8 cellular contexts compared by ENCODE assay signal in the genomic region with DNA sequence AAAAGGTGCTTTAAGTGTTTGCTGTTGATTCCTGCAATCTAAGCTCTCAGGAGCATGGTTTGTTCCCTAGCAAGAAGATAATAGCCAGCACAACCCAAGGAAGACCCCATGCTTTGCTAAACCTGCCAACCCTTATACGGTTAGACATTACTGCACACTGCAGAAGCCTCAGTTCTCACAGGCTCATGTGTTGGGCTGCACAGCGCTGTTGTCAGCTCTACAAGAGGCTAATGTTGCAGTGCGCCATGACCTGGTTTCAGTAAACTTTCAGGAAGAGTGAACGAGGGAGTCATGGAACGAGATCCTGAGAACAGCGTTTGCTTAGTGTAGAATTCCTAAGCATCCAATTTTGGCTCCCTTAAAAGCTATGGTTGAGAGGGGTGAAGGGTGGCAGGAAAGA.
DNase-seq lines count a peak whose midpoint lies in the region; ATAC-seq and TF ChIP-seq lines count a peak whose summit lies in the region.

No MANE protein-coding gene starts in this region.

- H3K36me3 Mint-ChIP-seq in activated CD4-positive, alpha-beta T cell treated with anti-CD3 and anti-CD28 coated beads for 36 hours (ENCODE audit: low read depth) = peaks cover 8% of the 10 kb centered on the region
- H3K36me3 Mint-ChIP-seq in Caco-2 (ENCODE audit: insufficient read depth, unreplicated experiment) = no peaks in the 10 kb centered on the region

- CTCF ChIA-PET in activated CD4-positive, alpha-beta T cell treated with anti-CD3 and anti-CD28 coated beads for 36 hours (lab: Charles Lee) = interaction anchor here (0.7 to 3.9 kb wide), 5 partner anchors 10 to 258 kb away, joined by 3 to 38 read pairs (median 4); no protein-coding TSS in a partner anchor
- CTCF ChIA-PET in Panc1 (lab: Charles Lee) = no interaction called here
- CTCF ChIA-PET in Caco-2 (lab: Charles Lee) = no interaction called here

- H3K36me3 ChIP-seq in Panc1 (ENCODE audit: control insufficient read depth, insufficient read depth, low read length) (no peaks in the 10 kb centered on the region), fibroblast of lung (ENCODE audit: control insufficient read depth, insufficient read depth, low read length) (no peaks in the 10 kb centered on the region), testis (ENCODE audit: low read depth, missing control alignments) (no peaks in the 10 kb centered on the region), Caco-2 (ENCODE audit: control insufficient read depth, insufficient read depth, low read length) (no peaks in the 10 kb centered on the region)

- no peaks in the 10 kb centered on the region; the same call in 1 of the 2 replicates for H3K9me3 ChIP-seq in Panc1 (ENCODE audit: control insufficient read depth, insufficient read depth, low read depth, low read length)
- no peaks in the 10 kb centered on the region for H3K9me3 ChIP-seq in fibroblast of lung (ENCODE audit: control insufficient read depth, insufficient read depth, low read depth, low read length)
- no peaks in the 10 kb centered on the region for H3K9me3 ChIP-seq in testis
- no peaks in the 10 kb centered on the region for H3K9me3 ChIP-seq in Caco-2

- intact Hi-C loops in activated CD4-positive, alpha-beta T cell treated with anti-CD3 and anti-CD28 coated beads for 36 hours (cut with DNase I, micrococcal nuclease) = loop anchor here (1.0 to 5.0 kb wide), 6 partner anchors 181 to 834 kb away; no protein-coding TSS in a partner anchor
- intact Hi-C loops in Panc1 (cut with micrococcal nuclease; ENCODE audit: unreplicated experiment) = no loop called here
- intact Hi-C loops in testis (cut with DNase I; ENCODE audit: low total_unique reads) = no loop called here
- intact Hi-C loops in Caco-2 (cut with micrococcal nuclease; ENCODE audit: unreplicated experiment) = loop anchor here (10.0 kb wide), 1 partner anchor 523 kb away; a partner anchor contains a TSS

- 55 to 63% methylated on average over 6 of the region's 6 CpGs for WGBS in testis, 2 donors

- DNase-seq in activated CD4-positive, alpha-beta T cell treated with anti-CD3 and anti-CD28 coated beads for 36 hours = no peak
- no peak for DNase-seq in activated CD4-positive, alpha-beta T cell treated with anti-CD3 and anti-CD28 coated beads, Interleukin-2, amount 50 U/mL, for 4 hours
- no peak for DNase-seq in Panc1 (ENCODE audit: low read depth, low spot score)
- peak; percentile 38 to 78 for DNase-seq in fibroblast of lung (ENCODE audit: low read depth in 2 of 2)
- no peak for DNase-seq in testis
- no peak for DNase-seq in Caco-2
- DNase-seq in foreskin fibroblast = no peak

- H3K27ac ChIP-seq in Panc1 (ENCODE audit: low read length) = 0 out of 2 replicates have a peak overlapping the region, but pooled peaks have one; percentile 70
- peak overlapping the region; percentile 99 for H3K27ac ChIP-seq in fibroblast of lung (ENCODE audit: insufficient read depth, low read length)
- peak overlapping the region; percentile 69 to 82 for H3K27ac ChIP-seq in testis

- no peak overlapping the region for H2AFZ ChIP-seq in fibroblast of lung (ENCODE audit: low read length)

- H3K4me1 Mint-ChIP-seq in activated CD4-positive, alpha-beta T cell treated with anti-CD3 and anti-CD28 coated beads for 36 hours = peaks cover 69% of the 10 kb centered on the region
- peaks cover 6% of the 10 kb centered on the region for H3K4me1 Mint-ChIP-seq in Caco-2 (ENCODE audit: low read depth, unreplicated experiment)

- H3K9me3 Mint-ChIP-seq in activated CD4-positive, alpha-beta T cell treated with anti-CD3 and anti-CD28 coated beads for 36 hours (ENCODE audit: low read depth) = peaks cover 1% of the 10 kb centered on the region
- no peaks in the 10 kb centered on the region for H3K9me3 Mint-ChIP-seq in Caco-2 (ENCODE audit: unreplicated experiment)

- peak overlapping the region; percentile 70 for H3K4me3 Mint-ChIP-seq in activated CD4-positive, alpha-beta T cell treated with anti-CD3 and anti-CD28 coated beads for 36 hours
- no peak overlapping the region for H3K4me3 Mint-ChIP-seq in Caco-2 (ENCODE audit: unreplicated experiment)

- H4K20me1 ChIP-seq in fibroblast of lung (ENCODE audit: control insufficient read depth, extremely low read depth, insufficient read depth, low read length) = no peaks in the 10 kb centered on the region

- H3K27me3 Mint-ChIP-seq in activated CD4-positive, alpha-beta T cell treated with anti-CD3 and anti-CD28 coated beads for 36 hours = no peaks in the 10 kb centered on the region
- no peaks in the 10 kb centered on the region for H3K27me3 Mint-ChIP-seq in Caco-2 (ENCODE audit: insufficient read depth, unreplicated experiment)

- no peak for TF ChIP-seq POLR2A in testis (IDR thresholded peaks at IDR 0.05)

- TF ChIP-seq CTCF in Panc1 (IDR thresholded peaks at IDR 0.05) (no peak), fibroblast of lung (conservative IDR thresholded peaks at IDR 0.05 in 1 of 2, IDR thresholded peaks at IDR 0.05 in 1 of 2; ENCODE audit: low read depth in 1 of 2, low read length in 2 of 2) (no peak), testis (IDR thresholded peaks at IDR 0.05) (no peak), Caco-2 (IDR thresholded peaks at IDR 0.05; ENCODE audit: insufficient read depth in 1 of 2, low read depth in 1 of 2, low read length in 1 of 2, severe bottlenecking in 1 of 2, unreplicated experiment in 1 of 2) (no peak), foreskin fibroblast (IDR thresholded peaks at IDR 0.05; ENCODE audit: low read depth, low read length) (no peak)

- H3K27ac Mint-ChIP-seq in activated CD4-positive, alpha-beta T cell treated with anti-CD3 and anti-CD28 coated beads for 36 hours = peak overlapping the region; percentile 97
- no peak overlapping the region for H3K27ac Mint-ChIP-seq in Caco-2 (ENCODE audit: unreplicated experiment)

- H3K79me2 ChIP-seq in fibroblast of lung (ENCODE audit: control insufficient read depth, insufficient read depth, low read length) = no peaks in the 10 kb centered on the region

- peak; percentile 18 for ATAC-seq in activated CD4-positive, alpha-beta T cell treated with anti-CD3 and anti-CD28 coated beads for 36 hours
- ATAC-seq in Panc1 (peak; percentile 70), GM19455 (IDR thresholded peaks at IDR 0.05; ENCODE audit: unreplicated experiment) (no peak)

- H3K4me2 ChIP-seq in fibroblast of lung (ENCODE audit: extremely low read depth, insufficient read depth, low read length) = peak overlapping the region; percentile 3

- BruUV-seq in Panc1 (replicated peaks; lab: Mats Ljungman, UMichigan) (no TSS peak), Caco-2 (replicated peaks; lab: Mats Ljungman, UMichigan) (no TSS peak)

- H3K27me3 ChIP-seq in Panc1 (ENCODE audit: control insufficient read depth, insufficient read depth, low read length) (no peaks in the 10 kb centered on the region), fibroblast of lung (ENCODE audit: control insufficient read depth, insufficient read depth, low read length) (no peaks in the 10 kb centered on the region), testis (no peaks in the 10 kb centered on the region), Caco-2 (replicated peaks; ENCODE audit: control insufficient read depth, insufficient read depth, low read length) (no peaks in the 10 kb centered on the region)

- peaks cover 12% of the 10 kb centered on the region; the same call in 1 of the 2 replicates for H3K4me1 ChIP-seq in Panc1 (ENCODE audit: control insufficient read depth, insufficient read depth, low read length)
- peaks cover 20% of the 10 kb centered on the region for H3K4me1 ChIP-seq in fibroblast of lung (ENCODE audit: control insufficient read depth, extremely low read depth, insufficient read depth, low read length)
- peaks cover 15% of the 10 kb centered on the region for H3K4me1 ChIP-seq in testis
- peaks cover 35% of the 10 kb centered on the region for H3K4me1 ChIP-seq in Caco-2

- in situ Hi-C loops in Panc1 (cut with HindIII; ENCODE audit: low pct_unique_long_range_greater_than_20kb, low sequenced_read_pairs) = no loop called here

- H3K9ac ChIP-seq in fibroblast of lung (ENCODE audit: insufficient read depth, low read length) = no peak overlapping the region

- POLR2A ChIA-PET in activated CD4-positive, alpha-beta T cell treated with anti-CD3 and anti-CD28 coated beads for 36 hours (lab: Charles Lee) = no interaction called here
- POLR2A ChIA-PET in Panc1 (lab: Charles Lee) = no interaction called here
- POLR2A ChIA-PET in Caco-2 (lab: Charles Lee) = no interaction called here

- H3K4me3 ChIP-seq in Panc1 (ENCODE audit: low read depth in 2 of 2, low read length in 2 of 2) = no peak overlapping the region
- H3K4me3 ChIP-seq in fibroblast of lung (replicated peaks in 1 of 4; ENCODE audit: control extremely low read depth in 1 of 4, insufficient read depth in 1 of 4, low read depth in 3 of 4, low read length in 4 of 4) = peak overlapping the region in 1 of 4 experiments; percentile 17
- H3K4me3 ChIP-seq in testis = no peak overlapping the region
- no peak overlapping the region for H3K4me3 ChIP-seq in Caco-2 (ENCODE audit: low read depth, low read length)
- H3K4me3 ChIP-seq in foreskin fibroblast (ENCODE audit: low read depth in 1 of 2, low read length in 2 of 2) = peak overlapping the region in 1 of 2 donors; percentile 68

Comparison
In these comparisons a context has a peak if more than half of its experiments do, and no peak if none do; other contexts are left out.
1. DNase-seq: peak in fibroblast of lung (2 of 2); none in activated CD4-positive, alpha-beta T cell treated with anti-CD3 and anti-CD28 coated beads for 36 hours (single experiment), activated CD4-positive, alpha-beta T cell treated with anti-CD3 and anti-CD28 coated beads, Interleukin-2, amount 50 U/mL, for 4 hours (0 of 2), Panc1 (single experiment), testis (single experiment), Caco-2 (0 of 2) and foreskin fibroblast (0 of 2).
2. intact Hi-C loops: an anchor here in activated CD4-positive, alpha-beta T cell treated with anti-CD3 and anti-CD28 coated beads for 36 hours (1.0 to 5.0 kb wide) and Caco-2 (10.0 kb wide); none called in Panc1 and testis.
3. Peak in every context shown above with its lines, with median percentiles within 50 percentile points of each other: H3K27ac ChIP-seq.